In the genomic region with DNA sequence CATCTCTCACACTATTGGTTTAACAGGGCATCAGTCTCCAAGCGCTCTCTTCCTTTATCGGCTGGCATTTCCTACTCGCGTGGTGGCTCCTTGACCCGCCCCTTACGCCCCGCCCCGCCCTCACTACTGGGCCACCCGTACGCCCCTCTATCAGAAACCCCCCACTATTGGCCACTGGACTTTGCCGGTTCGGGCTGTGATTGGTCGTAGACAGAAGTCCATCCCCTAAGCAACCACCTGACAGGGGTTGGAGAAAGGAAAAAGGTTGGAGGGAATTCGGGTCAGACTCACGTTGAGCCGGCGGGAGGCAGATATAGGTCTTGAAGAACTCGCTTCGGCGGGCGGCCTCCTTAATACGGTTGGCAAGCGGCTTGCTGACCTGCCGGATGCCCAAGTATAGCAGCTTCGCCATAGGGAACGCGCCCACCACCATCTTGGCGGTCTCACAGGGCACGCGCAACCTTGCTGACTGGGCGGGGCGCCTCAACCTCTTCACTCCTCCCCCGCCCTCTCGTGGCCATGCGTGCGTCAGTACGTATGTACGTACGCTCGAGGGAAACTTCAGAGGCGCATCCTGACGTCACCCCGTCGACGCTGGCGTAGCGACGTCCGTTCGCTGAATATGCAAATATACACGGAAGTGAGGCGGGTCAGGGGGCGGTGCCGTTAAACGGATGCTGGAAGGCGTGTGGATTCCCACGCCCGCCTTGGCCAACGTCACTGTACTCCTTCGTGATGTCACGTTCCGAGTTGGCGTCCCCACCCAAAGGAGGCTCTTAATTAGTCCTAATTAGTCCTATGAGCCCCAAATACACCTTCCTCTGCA, we compare ENCODE assay signal across 1 cellular context.
TF ChIP-seq lines count a peak whose summit lies in the region.

TSS of gene OPA3 (minus strand) at position 471 of the 826 bp plus-strand sequence. CDS start at position 433, 38 bp downstream.

TF ChIP-seq in HepG2, 621 proteins besides CTCF, POLR2A, EP300 and RAD21 (continued from another document and continues in another):
- TF ChIP-seq ZNF446 (CRISPR knock-in tag; IDR thresholded peaks at IDR 0.05) (no peak), SMAD1 (CRISPR knock-in tag; IDR thresholded peaks at IDR 0.05; ENCODE audit: borderline replicate concordance, low read depth) (peak; percentile 51; the same call in 1 of the 2 replicates), ATM (IDR thresholded peaks at IDR 0.05; ENCODE audit: borderline replicate concordance) (no peak), ZNF766 (CRISPR knock-in tag; IDR thresholded peaks at IDR 0.05; ENCODE audit: borderline replicate concordance) (peak; percentile 82; the same call in 1 of the 2 replicates), ZNF362 (CRISPR knock-in tag; IDR thresholded peaks at IDR 0.05; ENCODE audit: borderline replicate concordance) (no peak), ZNF207 (IDR thresholded peaks at IDR 0.05; ENCODE audit: borderline replicate concordance) (no peak), U2AF1 (optimal IDR thresholded peaks at IDR 0.05; ENCODE audit: low read depth, low read length) (no peak), ZFP36L2 (CRISPR knock-in tag; IDR thresholded peaks at IDR 0.05) (no peak), ZFP62 (CRISPR knock-in tag; IDR thresholded peaks at IDR 0.05) (no peak), ZNF235 (CRISPR knock-in tag; IDR thresholded peaks at IDR 0.05; ENCODE audit: borderline replicate concordance) (no peak), PRPF4 (IDR thresholded peaks at IDR 0.05; ENCODE audit: low read depth, low read length, poor library complexity, severe bottlenecking) (no peak), ZNF496 (CRISPR knock-in tag; IDR thresholded peaks at IDR 0.05; ENCODE audit: insufficient replicate concordance) (no peak), ESRRA (CRISPR knock-in tag; IDR thresholded peaks at IDR 0.05; ENCODE audit: low read depth) (peak; percentile 23; the same call in 1 of the 2 replicates), ZNF891 (CRISPR knock-in tag; IDR thresholded peaks at IDR 0.05) (peak; percentile 64; the same call in 1 of the 2 replicates), CC2D1A (CRISPR knock-in tag; IDR thresholded peaks at IDR 0.05) (no peak), ISX (CRISPR knock-in tag; conservative IDR thresholded peaks at IDR 0.05) (no peak), ATF6 (CRISPR knock-in tag; conservative IDR thresholded peaks at IDR 0.05) (no peak), ZNF34 (CRISPR knock-in tag; IDR thresholded peaks at IDR 0.05; ENCODE audit: borderline replicate concordance) (no peak), JDP2 (CRISPR knock-in tag; IDR thresholded peaks at IDR 0.05; ENCODE audit: borderline replicate concordance) (no peak), ZNF674 (CRISPR knock-in tag; IDR thresholded peaks at IDR 0.05; ENCODE audit: low read depth) (no peak), HOXA3 (CRISPR knock-in tag; IDR thresholded peaks at IDR 0.05) (peak; percentile 100), ZNF883 (CRISPR knock-in tag; IDR thresholded peaks at IDR 0.05; ENCODE audit: not compliant biosample characterization) (no peak), PHB2 (IDR thresholded peaks at IDR 0.05; ENCODE audit: partially characterized antibody) (no peak), ZNF282 (IDR thresholded peaks at IDR 0.05; ENCODE audit: partially characterized antibody) (no peak), TGIF2 (CRISPR knock-in tag; IDR thresholded peaks at IDR 0.05) (no peak), ZKSCAN1 (IDR thresholded peaks at IDR 0.05; ENCODE audit: low read length) (no peak), TEAD3 (CRISPR knock-in tag; optimal IDR thresholded peaks at IDR 0.05; ENCODE audit: borderline replicate concordance) (peak; percentile 81), IKZF4 (CRISPR knock-in tag; IDR thresholded peaks at IDR 0.05; ENCODE audit: borderline replicate concordance, low read depth, not compliant biosample characterization) (no peak), ZNF562 (CRISPR knock-in tag; IDR thresholded peaks at IDR 0.05; ENCODE audit: borderline replicate concordance) (no peak), MYC (CRISPR knock-in tag; IDR thresholded peaks at IDR 0.05; ENCODE audit: borderline replicate concordance) (peak; percentile 90), SAP130 (CRISPR knock-in tag; IDR thresholded peaks at IDR 0.05; ENCODE audit: low read depth) (peak; percentile 92), ZNF782 (CRISPR knock-in tag; IDR thresholded peaks at IDR 0.05; ENCODE audit: borderline replicate concordance) (no peak), MIXL1 (CRISPR knock-in tag; IDR thresholded peaks at IDR 0.05) (0 out of 2 replicates have a peak, but pooled peaks have one; percentile 6), KDM3A (CRISPR knock-in tag; IDR thresholded peaks at IDR 0.05; ENCODE audit: low read depth) (peak; percentile 79; the same call in 1 of the 2 replicates)
- TF ChIP-seq, protein P1, sequence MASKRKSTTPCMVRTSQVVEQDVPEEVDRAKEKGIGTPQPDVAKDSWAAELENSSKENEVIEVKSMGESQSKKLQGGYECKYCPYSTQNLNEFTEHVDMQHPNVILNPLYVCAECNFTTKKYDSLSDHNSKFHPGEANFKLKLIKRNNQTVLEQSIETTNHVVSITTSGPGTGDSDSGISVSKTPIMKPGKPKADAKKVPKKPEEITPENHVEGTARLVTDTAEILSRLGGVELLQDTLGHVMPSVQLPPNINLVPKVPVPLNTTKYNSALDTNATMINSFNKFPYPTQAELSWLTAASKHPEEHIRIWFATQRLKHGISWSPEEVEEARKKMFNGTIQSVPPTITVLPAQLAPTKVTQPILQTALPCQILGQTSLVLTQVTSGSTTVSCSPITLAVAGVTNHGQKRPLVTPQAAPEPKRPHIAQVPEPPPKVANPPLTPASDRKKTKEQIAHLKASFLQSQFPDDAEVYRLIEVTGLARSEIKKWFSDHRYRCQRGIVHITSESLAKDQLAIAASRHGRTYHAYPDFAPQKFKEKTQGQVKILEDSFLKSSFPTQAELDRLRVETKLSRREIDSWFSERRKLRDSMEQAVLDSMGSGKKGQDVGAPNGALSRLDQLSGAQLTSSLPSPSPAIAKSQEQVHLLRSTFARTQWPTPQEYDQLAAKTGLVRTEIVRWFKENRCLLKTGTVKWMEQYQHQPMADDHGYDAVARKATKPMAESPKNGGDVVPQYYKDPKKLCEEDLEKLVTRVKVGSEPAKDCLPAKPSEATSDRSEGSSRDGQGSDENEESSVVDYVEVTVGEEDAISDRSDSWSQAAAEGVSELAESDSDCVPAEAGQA (IDR thresholded peaks at IDR 0.05; ENCODE audit: low read depth) = peak; percentile 100
- TF ChIP-seq, protein P1 (CRISPR knock-in tag; IDR thresholded peaks at IDR 0.05; ENCODE audit: borderline replicate concordance) = no peak
- TF ChIP-seq, protein P2, sequence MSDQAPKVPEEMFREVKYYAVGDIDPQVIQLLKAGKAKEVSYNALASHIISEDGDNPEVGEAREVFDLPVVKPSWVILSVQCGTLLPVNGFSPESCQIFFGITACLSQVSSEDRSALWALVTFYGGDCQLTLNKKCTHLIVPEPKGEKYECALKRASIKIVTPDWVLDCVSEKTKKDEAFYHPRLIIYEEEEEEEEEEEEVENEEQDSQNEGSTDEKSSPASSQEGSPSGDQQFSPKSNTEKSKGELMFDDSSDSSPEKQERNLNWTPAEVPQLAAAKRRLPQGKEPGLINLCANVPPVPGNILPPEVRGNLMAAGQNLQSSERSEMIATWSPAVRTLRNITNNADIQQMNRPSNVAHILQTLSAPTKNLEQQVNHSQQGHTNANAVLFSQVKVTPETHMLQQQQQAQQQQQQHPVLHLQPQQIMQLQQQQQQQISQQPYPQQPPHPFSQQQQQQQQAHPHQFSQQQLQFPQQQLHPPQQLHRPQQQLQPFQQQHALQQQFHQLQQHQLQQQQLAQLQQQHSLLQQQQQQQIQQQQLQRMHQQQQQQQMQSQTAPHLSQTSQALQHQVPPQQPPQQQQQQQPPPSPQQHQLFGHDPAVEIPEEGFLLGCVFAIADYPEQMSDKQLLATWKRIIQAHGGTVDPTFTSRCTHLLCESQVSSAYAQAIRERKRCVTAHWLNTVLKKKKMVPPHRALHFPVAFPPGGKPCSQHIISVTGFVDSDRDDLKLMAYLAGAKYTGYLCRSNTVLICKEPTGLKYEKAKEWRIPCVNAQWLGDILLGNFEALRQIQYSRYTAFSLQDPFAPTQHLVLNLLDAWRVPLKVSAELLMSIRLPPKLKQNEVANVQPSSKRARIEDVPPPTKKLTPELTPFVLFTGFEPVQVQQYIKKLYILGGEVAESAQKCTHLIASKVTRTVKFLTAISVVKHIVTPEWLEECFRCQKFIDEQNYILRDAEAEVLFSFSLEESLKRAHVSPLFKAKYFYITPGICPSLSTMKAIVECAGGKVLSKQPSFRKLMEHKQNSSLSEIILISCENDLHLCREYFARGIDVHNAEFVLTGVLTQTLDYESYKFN (CRISPR knock-in tag; conservative IDR thresholded peaks at IDR 0.05) = no peak
- TF ChIP-seq, protein P3, sequence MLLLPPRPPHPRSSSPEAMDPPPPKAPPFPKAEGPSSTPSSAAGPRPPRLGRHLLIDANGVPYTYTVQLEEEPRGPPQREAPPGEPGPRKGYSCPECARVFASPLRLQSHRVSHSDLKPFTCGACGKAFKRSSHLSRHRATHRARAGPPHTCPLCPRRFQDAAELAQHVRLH (CRISPR knock-in tag; IDR thresholded peaks at IDR 0.05; ENCODE audit: borderline replicate concordance, low read depth) = no peak
- TF ChIP-seq, protein P4, sequence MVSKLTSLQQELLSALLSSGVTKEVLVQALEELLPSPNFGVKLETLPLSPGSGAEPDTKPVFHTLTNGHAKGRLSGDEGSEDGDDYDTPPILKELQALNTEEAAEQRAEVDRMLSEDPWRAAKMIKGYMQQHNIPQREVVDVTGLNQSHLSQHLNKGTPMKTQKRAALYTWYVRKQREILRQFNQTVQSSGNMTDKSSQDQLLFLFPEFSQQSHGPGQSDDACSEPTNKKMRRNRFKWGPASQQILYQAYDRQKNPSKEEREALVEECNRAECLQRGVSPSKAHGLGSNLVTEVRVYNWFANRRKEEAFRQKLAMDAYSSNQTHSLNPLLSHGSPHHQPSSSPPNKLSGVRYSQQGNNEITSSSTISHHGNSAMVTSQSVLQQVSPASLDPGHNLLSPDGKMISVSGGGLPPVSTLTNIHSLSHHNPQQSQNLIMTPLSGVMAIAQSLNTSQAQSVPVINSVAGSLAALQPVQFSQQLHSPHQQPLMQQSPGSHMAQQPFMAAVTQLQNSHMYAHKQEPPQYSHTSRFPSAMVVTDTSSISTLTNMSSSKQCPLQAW (CRISPR knock-in tag; IDR thresholded peaks at IDR 0.05) = peak; percentile 61
- TF ChIP-seq, protein P5, sequence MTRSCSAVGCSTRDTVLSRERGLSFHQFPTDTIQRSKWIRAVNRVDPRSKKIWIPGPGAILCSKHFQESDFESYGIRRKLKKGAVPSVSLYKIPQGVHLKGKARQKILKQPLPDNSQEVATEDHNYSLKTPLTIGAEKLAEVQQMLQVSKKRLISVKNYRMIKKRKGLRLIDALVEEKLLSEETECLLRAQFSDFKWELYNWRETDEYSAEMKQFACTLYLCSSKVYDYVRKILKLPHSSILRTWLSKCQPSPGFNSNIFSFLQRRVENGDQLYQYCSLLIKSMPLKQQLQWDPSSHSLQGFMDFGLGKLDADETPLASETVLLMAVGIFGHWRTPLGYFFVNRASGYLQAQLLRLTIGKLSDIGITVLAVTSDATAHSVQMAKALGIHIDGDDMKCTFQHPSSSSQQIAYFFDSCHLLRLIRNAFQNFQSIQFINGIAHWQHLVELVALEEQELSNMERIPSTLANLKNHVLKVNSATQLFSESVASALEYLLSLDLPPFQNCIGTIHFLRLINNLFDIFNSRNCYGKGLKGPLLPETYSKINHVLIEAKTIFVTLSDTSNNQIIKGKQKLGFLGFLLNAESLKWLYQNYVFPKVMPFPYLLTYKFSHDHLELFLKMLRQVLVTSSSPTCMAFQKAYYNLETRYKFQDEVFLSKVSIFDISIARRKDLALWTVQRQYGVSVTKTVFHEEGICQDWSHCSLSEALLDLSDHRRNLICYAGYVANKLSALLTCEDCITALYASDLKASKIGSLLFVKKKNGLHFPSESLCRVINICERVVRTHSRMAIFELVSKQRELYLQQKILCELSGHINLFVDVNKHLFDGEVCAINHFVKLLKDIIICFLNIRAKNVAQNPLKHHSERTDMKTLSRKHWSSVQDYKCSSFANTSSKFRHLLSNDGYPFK (CRISPR knock-in tag; IDR thresholded peaks at IDR 0.05; ENCODE audit: borderline replicate concordance) = peak; percentile 94
